ENCODE assay signal across 8 cellular contexts in genomic region chr12:109775172-109775881, GRCh38. TPM values are rescaled to one million over a fixed set of nuclear protein-coding genes. Genes with fewer than 3 reads are reported as not detected.
DNase-seq lines count a peak whose midpoint lies in the region; ATAC-seq, FAIRE-seq and TF ChIP-seq lines count a peak whose summit lies in the region.

No MANE protein-coding gene starts in this region.

- H3K27ac ChIP-seq in endodermal cell (ENCODE audit: low read depth, low read length), result no peak overlapping the region

- no peak overlapping the region for H3K4me3 Mint-ChIP-seq in endodermal cell

- H3K36me3 ChIP-seq in BE2C (peaks cover 45% of the 10 kb centered on the region), endodermal cell (ENCODE audit: control insufficient read depth, insufficient read depth, low read length) (no peaks in the 10 kb centered on the region)

- no peak for TF ChIP-seq POLR2A in H54 (IDR thresholded peaks at IDR 0.05; ENCODE audit: low read depth, low read length)

- peaks cover 8% of the 10 kb centered on the region for H3K36me3 Mint-ChIP-seq in endodermal cell (ENCODE audit: low read depth)

- H3K4me1 ChIP-seq in BE2C (peaks cover 42% of the 10 kb centered on the region), endodermal cell (ENCODE audit: control insufficient read depth, insufficient read depth, low read length) (no peaks in the 10 kb centered on the region)

- ATAC-seq in HG02973 (IDR thresholded peaks at IDR 0.05; ENCODE audit: unreplicated experiment), result no peak

- DNase-seq in BE2C (peak; percentile 77), H54 (ENCODE audit: insufficient read length, low spot score) (peak; percentile 82), NCI-H748 (lab: John Stamatoyannopoulos, UW; ENCODE audit: unreplicated experiment) (peak; percentile 67), endodermal cell (peak; percentile 95), middle frontal gyrus (ENCODE audit: extremely low spot score, low spot score) (peak; percentile 62)
- peak; percentile 22 to 60 for DNase-seq in activated CD8-positive, alpha-beta memory T cell treated with anti-CD3 and anti-CD28 coated beads for 1 hour (ENCODE audit: extremely low read depth in 1 of 2, low read depth in 1 of 2)
- peak; percentile 53 to 63 for DNase-seq in stimulated activated CD8-positive, alpha-beta memory T cell treated with anti-CD3 and anti-CD28 coated beads, Interleukin-2, amount 100 ng/mL, for 48 hours (ENCODE audit: low read depth in 2 of 2)

- H3K27ac Mint-ChIP-seq in endodermal cell, result no peak overlapping the region

- H3K27me3 ChIP-seq in BE2C, result no peaks in the 10 kb centered on the region
- no peaks in the 10 kb centered on the region for H3K27me3 ChIP-seq in endodermal cell (ENCODE audit: control insufficient read depth, insufficient read depth, low read length, poor library complexity, severe bottlenecking)

- H3K9me3 ChIP-seq in BE2C, result no peaks in the 10 kb centered on the region
- H3K9me3 ChIP-seq in endodermal cell (ENCODE audit: control insufficient read depth, low read length), result no peaks in the 10 kb centered on the region

- H3K9ac ChIP-seq in endodermal cell (ENCODE audit: extremely low read depth, low read length, poor library complexity, severe bottlenecking), result no peak overlapping the region

- H3K9me3 Mint-ChIP-seq in endodermal cell, result peaks cover 4% of the 10 kb centered on the region

- no peaks in the 10 kb centered on the region for H3K27me3 Mint-ChIP-seq in endodermal cell (ENCODE audit: insufficient read depth)

- FAIRE-seq in H54 (lab: Jason Lieb, UNC), result no peak

- 27% methylated on average over 9 of the region's 10 CpGs; no CpG with 5 or more reads in 1 of the 2 experiments for WGBS in endodermal cell (ENCODE audit: insufficient coverage in 1 of 2, insufficient read length in 1 of 2), 2 experiments

- H3K4me3 ChIP-seq in BE2C (ENCODE audit: low read depth, low read length), result no peak overlapping the region
- H3K4me3 ChIP-seq in endodermal cell (ENCODE audit: low read length), result no peak overlapping the region

- peaks cover 9% of the 10 kb centered on the region for H3K4me1 Mint-ChIP-seq in endodermal cell

- TF ChIP-seq CTCF in BE2C (IDR thresholded peaks at IDR 0.05; ENCODE audit: low read depth, low read length) (peak; percentile 91), endodermal cell (conservative IDR thresholded peaks at IDR 0.05) (peak; percentile 94)

RNA-seq across cellular contexts. Expression of gene TRPV4, which starts 57.9 kb away (rescaled TPM):
- not detected for polyA plus RNA-seq in BE2C (2012; ENCODE audit: insufficient read depth, insufficient read length, low read depth)
- total RNA-seq in endodermal cell, result 10 to 100 TPM; 14.0 to 14.2 TPM
- 2.4 TPM for polyA plus RNA-seq in endodermal cell (2013, experiment 1 of 2)
- 2.6 TPM for polyA plus RNA-seq in endodermal cell (2013, experiment 2 of 2)

Comparison
In these comparisons a context has a peak if more than half of its experiments do, and no peak if none do; other contexts are left out.
1. DNase-seq: peak in every context shown above with its lines; median percentile 95 in endodermal cell; 82 in H54; 77 in BE2C; 67 in NCI-H748; 62 in middle frontal gyrus; 58 in stimulated activated CD8-positive, alpha-beta memory T cell treated with anti-CD3 and anti-CD28 coated beads, Interleukin-2, amount 100 ng/mL, for 48 hours; 41 in activated CD8-positive, alpha-beta memory T cell treated with anti-CD3 and anti-CD28 coated beads for 1 hour.